Comparison of ENCODE assay signal across 16 cellular contexts in the genomic region with DNA sequence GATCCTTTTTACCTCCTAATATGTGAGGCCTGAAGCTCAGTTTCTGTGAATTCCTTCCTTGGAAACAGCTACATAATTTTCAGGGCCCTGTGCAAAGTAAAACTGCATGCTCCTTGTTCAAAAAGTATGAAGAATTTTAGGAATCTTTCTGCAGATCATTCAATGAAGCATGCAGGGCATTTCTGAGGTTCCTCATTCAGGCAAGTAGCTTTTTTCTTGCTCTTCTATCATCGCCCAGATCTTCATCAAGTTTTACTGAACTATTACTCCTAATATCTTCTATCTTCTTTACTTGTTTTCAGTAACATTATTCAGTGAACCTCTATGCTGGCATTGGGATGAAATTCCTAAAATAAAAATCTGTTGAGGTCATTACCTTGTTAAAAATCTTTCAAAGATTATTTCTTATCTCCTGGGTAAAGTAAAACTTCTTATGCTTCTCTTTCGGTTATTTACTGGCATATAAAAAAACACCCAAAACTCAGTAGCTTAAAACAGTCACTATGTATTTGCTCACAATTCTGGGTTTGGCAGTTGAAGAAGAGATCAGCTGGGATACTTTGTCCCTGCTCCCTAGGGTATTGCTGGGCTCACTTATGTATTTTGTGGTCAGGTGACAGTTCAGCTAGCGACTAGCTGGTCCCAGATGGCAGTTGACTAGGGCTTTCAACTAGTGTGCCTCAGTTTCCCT. TPM values are rescaled to one million over a fixed set of nuclear protein-coding genes. Genes with fewer than 3 reads are reported as not detected.
DNase-seq lines count a peak whose midpoint lies in the region; ATAC-seq and TF ChIP-seq lines count a peak whose summit lies in the region.
"Had no signal": no experiment of that assay in that cellular context is flagged by ENCODE, and none has a peak within 500 bp of the region (broad histone marks: within the 10 kb centered on the region; RNA-seq: fewer than 3 reads in every experiment).

No MANE protein-coding gene starts in this region.

- H3K9me3 ChIP-seq in mammary epithelial cell (replicated peaks; ENCODE audit: insufficient read depth, low read length): no peaks in the 10 kb centered on the region
- H3K9me3 ChIP-seq in breast epithelium: no peaks in the 10 kb centered on the region
- H3K9me3 ChIP-seq: prostate gland, testis had no signal

- no peak overlapping the region for H3K4me2 ChIP-seq in mammary epithelial cell (ENCODE audit: insufficient read depth, low read depth, low read length)

- H2AFZ ChIP-seq in mammary epithelial cell (ENCODE audit: low read depth, low read length): peak overlapping the region; percentile 51

- no peak for TF ChIP-seq CTCF in mammary epithelial cell (conservative IDR thresholded peaks at IDR 0.05 in 1 of 2, IDR thresholded peaks at IDR 0.05 in 1 of 2; ENCODE audit: extremely low read depth in 1 of 2, insufficient read depth in 1 of 2, low read depth in 1 of 2, low read length in 2 of 2)
- no peak for TF ChIP-seq CTCF in breast epithelium (IDR thresholded peaks at IDR 0.05)
- TF ChIP-seq CTCF in NB4 (IDR thresholded peaks at IDR 0.05; ENCODE audit: low read depth, low read length): no peak
- TF ChIP-seq CTCF in fibroblast of the aortic adventitia (IDR thresholded peaks at IDR 0.05; ENCODE audit: insufficient read depth, low read length): no peak

- intact Hi-C loops in mammary epithelial cell (cut with micrococcal nuclease): loop anchor here (10.0 kb wide), 1 partner anchor 621 kb away; no protein-coding TSS in a partner anchor
- intact Hi-C loops in breast epithelium (cut with DNase I; ENCODE audit: low total_unique reads): no loop called here

- H3K27ac ChIP-seq in mammary epithelial cell (ENCODE audit: insufficient read depth, low read depth, low read length) (no peak overlapping the region), breast epithelium (peak overlapping the region in 1 of 2 donors; percentile 35)
- H3K27ac ChIP-seq: prostate gland, testis had no signal

- H3K36me3 ChIP-seq in mammary epithelial cell (ENCODE audit: insufficient read depth, low read length) (no peaks in the 10 kb centered on the region), breast epithelium (no peaks in the 10 kb centered on the region)
- H3K36me3 ChIP-seq: prostate gland had no signal

- CTCF ChIA-PET in mammary epithelial cell (lab: Charles Lee; ENCODE audit: low non-redundant PET): no interaction called here

- no TSS peak for BruUV-seq in mammary epithelial cell (replicated peaks; lab: Mats Ljungman, UMichigan)

- ATAC-seq in GM18867 (IDR thresholded peaks at IDR 0.05; ENCODE audit: unreplicated experiment): no peak
- ATAC-seq: T-cell had no signal

- no peaks in the 10 kb centered on the region for H4K20me1 ChIP-seq in mammary epithelial cell (ENCODE audit: insufficient read depth, low read length)

- H3K4me1 ChIP-seq in mammary epithelial cell (ENCODE audit: insufficient read depth, low read length): peaks cover 11% of the 10 kb centered on the region
- peaks cover 0 to 4% of the 10 kb centered on the region in 2 donors for H3K4me1 ChIP-seq in breast epithelium
- H3K4me1 ChIP-seq: prostate gland, testis had no signal

- 71% methylated on average over 3 of the region's 3 CpGs for WGBS in mammary epithelial cell (ENCODE audit: low coverage, missing lambda C conversion rate)

- H3K4me3 ChIP-seq in mammary epithelial cell (replicated peaks in 1 of 3; ENCODE audit: insufficient read depth in 1 of 3, low read depth in 2 of 3, low read length in 3 of 3): no peak overlapping the region
- no peak overlapping the region for H3K4me3 ChIP-seq in breast epithelium
- no peak overlapping the region for H3K4me3 ChIP-seq in NB4 (ENCODE audit: low read depth, low read length)
- H3K4me3 ChIP-seq in fibroblast of the aortic adventitia (ENCODE audit: low read depth, low read length): no peak overlapping the region
- H3K4me3 ChIP-seq: prostate gland, testis had no signal

- dilution Hi-C loops in mammary epithelial cell (cut with HindIII; ENCODE audit: low sequenced_read_pairs): no loop called here

- no peaks in the 10 kb centered on the region for H3K79me2 ChIP-seq in mammary epithelial cell (ENCODE audit: insufficient read depth, low read length)

- TF ChIP-seq POLR2A in breast epithelium (IDR thresholded peaks at IDR 0.05) (no peak), NB4 (IDR thresholded peaks at IDR 0.05; ENCODE audit: extremely low read depth, insufficient read length) (no peak)

- DNase-seq in mammary epithelial cell (no peak), breast epithelium (ENCODE audit: low spot score in 2 of 2) (no peak), NB4 (ENCODE audit: low read depth) (peak; percentile 44), fibroblast of the aortic adventitia (ENCODE audit: low read depth) (peak; percentile 64), renal cortical epithelial cell (ENCODE audit: low read depth) (peak; percentile 47), NCI-H748 (lab: John Stamatoyannopoulos, UW; ENCODE audit: unreplicated experiment) (no peak)
- no peak for DNase-seq in stimulated activated CD4-positive, alpha-beta T cell treated with anti-CD3 and anti-CD28 coated beads, Interleukin-1b, Interleukin-23, amount 100 ng/mL, for 48 hours
- DNase-seq: activated CD4-positive, alpha-beta T cell treated with anti-CD3 and anti-CD28 coated beads for 1 hour; activated CD8-positive, alpha-beta memory T cell treated with anti-CD3 and anti-CD28 coated beads, Interleukin-2, amount 50 U/mL, for 48 hours; immature natural killer cell; NCI-H187; NCI-H510A treated with DMSO at 0.1 percent for 48 hours; T-cell; testis had no signal

- in situ Hi-C loops in mammary epithelial cell (cut with MboI; ENCODE audit: low sequenced_read_pairs in 2 of 2): no loop called here

- no peaks in the 10 kb centered on the region for H3K27me3 ChIP-seq in mammary epithelial cell (ENCODE audit: insufficient read depth, low read length)
- no peaks in the 10 kb centered on the region for H3K27me3 ChIP-seq in breast epithelium
- H3K27me3 ChIP-seq: testis had no signal

- no peak overlapping the region for H3K9ac ChIP-seq in mammary epithelial cell (ENCODE audit: insufficient read depth, low read length)

RNA-seq across cellular contexts. Expression of a gene that starts 42.6 kb away (rescaled TPM):
- total RNA-seq in mammary epithelial cell (10 to 100 TPM; 36.7 to 99.1 TPM), breast epithelium (10 to 100 TPM; 34.1 to 56.9 (median 36.4) TPM), fibroblast of the aortic adventitia (ENCODE audit: low replicate concordance) (27.0 and 71.4 TPM in 2 replicates), renal cortical epithelial cell (44.3 and 87.5 TPM in 2 replicates)
- 41.0 TPM for polyA plus RNA-seq in mammary epithelial cell
- polyA minus RNA-seq in mammary epithelial cell: 21.6 TPM

Comparison
In these comparisons a context has a peak if more than half of its experiments do, and no peak if none do; other contexts are left out.
1. DNase-seq: peak in NB4 (single experiment), fibroblast of the aortic adventitia (single experiment) and renal cortical epithelial cell (single experiment); none in mammary epithelial cell (single experiment), breast epithelium (0 of 2), NCI-H748 (single experiment) and stimulated activated CD4-positive, alpha-beta T cell treated with anti-CD3 and anti-CD28 coated beads, Interleukin-1b, Interleukin-23, amount 100 ng/mL, for 48 hours (single experiment).